Comparison of ENCODE assay signal across 20 cellular contexts in the genomic region with DNA sequence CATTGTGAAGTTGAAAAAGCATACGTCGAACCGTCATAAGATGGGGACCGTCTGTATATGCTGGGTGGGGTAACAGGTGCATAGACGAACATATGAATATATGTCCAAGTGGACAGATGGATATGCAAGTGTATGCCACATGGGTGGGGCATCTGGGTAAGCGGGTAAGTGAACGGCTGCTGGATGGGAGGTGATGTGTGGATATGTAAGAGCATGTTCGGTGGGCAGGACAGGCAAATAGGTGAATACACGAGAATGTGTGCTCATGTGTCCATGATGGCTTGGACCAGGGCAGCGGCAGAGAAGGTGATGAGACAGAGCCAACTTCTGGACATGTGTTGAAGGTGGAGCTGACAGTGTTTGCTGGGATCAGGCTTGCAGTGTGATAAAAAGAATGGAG. TPM values are rescaled to one million over a fixed set of nuclear protein-coding genes. Genes with fewer than 3 reads are reported as not detected.
"Had no signal": no experiment of that assay in that cellular context is flagged by ENCODE, and none has a peak within 500 bp of the region (broad histone marks: within the 10 kb centered on the region; RNA-seq: fewer than 3 reads in every experiment).

No MANE protein-coding gene starts in this region.

- H3K36me3 Mint-ChIP-seq: activated naive CD4-positive, alpha-beta T cell treated with anti-CD3 and anti-CD28 coated beads, Interleukin-2, amount 10 ng/mL, durations not matched to agents 7 days and 5 days; WTC11 had no signal

- ATAC-seq: activated T-cell treated with anti-CD3 and anti-CD28 coated beads, Interleukin-2, amount 50 U/mL, for 4 hours; T-helper 17 cell; WTC11 had no signal

- H3K4me1 Mint-ChIP-seq: WTC11 had no signal

- H3K27ac Mint-ChIP-seq: activated CD4-positive, alpha-beta T cell treated with anti-CD3 and anti-CD28 coated beads, Interleukin-2, amount 10 ng/mL, durations not matched to agents 24 days and 14 days; activated naive CD4-positive, alpha-beta T cell treated with anti-CD3 and anti-CD28 coated beads, Interleukin-2, amount 10 ng/mL, durations not matched to agents 7 days and 5 days; activated naive CD8-positive, alpha-beta T cell treated with anti-CD3 and anti-CD28 coated beads for 36 hours; T-helper 17 cell; WTC11 had no signal

- H3K27me3 Mint-ChIP-seq: activated naive CD8-positive, alpha-beta T cell treated with anti-CD3 and anti-CD28 coated beads for 36 hours had no signal

- H3K4me3 Mint-ChIP-seq: activated CD4-positive, alpha-beta T cell treated with anti-CD3 and anti-CD28 coated beads, Interleukin-2, amount 10 ng/mL, durations not matched to agents 24 days and 14 days; activated naive CD4-positive, alpha-beta T cell treated with anti-CD3 and anti-CD28 coated beads, Interleukin-2, amount 10 ng/mL, durations not matched to agents 7 days and 5 days; activated naive CD8-positive, alpha-beta T cell treated with anti-CD3 and anti-CD28 coated beads for 36 hours; activated T-cell treated with anti-CD3 and anti-CD28 coated beads, Interleukin-2, amount 50 U/mL, for 4 hours; T-helper 17 cell; WTC11 had no signal

- DNase-seq: activated CD4-positive, alpha-beta T cell treated with anti-CD3 and anti-CD28 coated beads for 1 hour; activated CD4-positive, alpha-beta T cell treated with anti-CD3 and anti-CD28 coated beads, Interleukin-2, amount 10 ng/mL, durations not matched to agents 24 days and 14 days; activated CD4-positive, alpha-beta T cell treated with anti-CD3 and anti-CD28 coated beads, Interleukin-2, amount 50 U/mL, for 48 hours; activated gamma-delta T cell treated with Interleukin-2 at 50 U/mL for 16 hours; activated naive CD4-positive, alpha-beta T cell treated with anti-CD3 and anti-CD28 coated beads, Interleukin-2, amount 10 ng/mL, durations not matched to agents 7 days and 5 days; activated naive CD8-positive, alpha-beta T cell treated with anti-CD3 and anti-CD28 coated beads for 36 hours; activated T-cell treated with anti-CD3 and anti-CD28 coated beads, Interleukin-2, amount 50 U/mL, for 4 hours; anterior cingulate cortex; NCI-H1048; NCI-H187 treated with DMSO at 0.1 percent for 48 hours; NCI-H2171; NCI-H2227 treated with DMSO at 0.1 percent for 48 hours; NCI-H446 treated with DMSO at 0.1 percent for 48 hours; NCI-H526; NK-92 treated with Interleukin-12 subunit alpha and Interleukin-12 subunit beta, amount 100 ng/mL, for 24 hours; SIG-M5; T-helper 17 cell; T-helper 9 cell had no signal

RNA-seq across cellular contexts. Expression of a gene that starts 12.0 kb away (rescaled TPM):
- total RNA-seq: activated naive CD8-positive, alpha-beta T cell treated with anti-CD3 and anti-CD28 coated beads for 36 hours had no signal

RNA-seq across cellular contexts. Expression of a gene that starts 41.4 kb away (rescaled TPM):
- total RNA-seq: activated CD4-positive, alpha-beta T cell treated with anti-CD3 and anti-CD28 coated beads, Interleukin-2, amount 10 ng/mL, durations not matched to agents 24 days and 14 days; activated naive CD8-positive, alpha-beta T cell treated with anti-CD3 and anti-CD28 coated beads for 36 hours; activated T-cell treated with anti-CD3 and anti-CD28 coated beads, Interleukin-2, amount 50 U/mL, for 4 hours; T-helper 17 cell had no signal
- polyA plus RNA-seq: adipose tissue had no signal
